35 cellular contexts compared by ENCODE assay signal in genomic region chr17:41024702-41025101, GRCh38. TPM values are rescaled to one million over a fixed set of nuclear protein-coding genes. Genes with fewer than 3 reads are reported as not detected.
"Had no signal": no experiment of that assay in that cellular context is flagged by ENCODE, and none has a peak within 500 bp of the region (broad histone marks: within the 10 kb centered on the region; RNA-seq: fewer than 3 reads in every experiment).

No MANE protein-coding gene starts in this region.

- DNase-seq: activated CD8-positive, alpha-beta memory T cell treated with anti-CD3 and anti-CD28 coated beads for 24 hours; activated CD8-positive, alpha-beta memory T cell treated with anti-CD3 and anti-CD28 coated beads, Interleukin-2, amount 50 U/mL, for 4 hours; activated naive CD4-positive, alpha-beta T cell; activated T-cell treated with anti-CD3 and anti-CD28 coated beads, Interleukin-2, amount 50 U/mL, for 4 hours; adrenal gland; colonic mucosa; esophagus squamous epithelium; foreskin keratinocyte; immature natural killer cell; naive thymus-derived CD8-positive, alpha-beta T cell; retina; sigmoid colon; spleen; stimulated activated CD4-positive, alpha-beta T cell treated with anti-CD3 and anti-CD28 coated beads, Interleukin-4, amount 100 ng/mL, for 1 hour; stimulated activated naive CD4-positive, alpha-beta T cell; T-helper 9 cell; upper lobe of left lung had no signal

- H2AFZ ChIP-seq: hepatocyte, neural progenitor cell had no signal

- H3K9me3 ChIP-seq: adrenal gland, breast epithelium, colonic mucosa, esophagus squamous epithelium, sigmoid colon, upper lobe of left lung had no signal

- H3K27ac ChIP-seq: adrenal gland, breast epithelium, colonic mucosa, esophagus squamous epithelium, foreskin keratinocyte, hepatocyte, neural progenitor cell, sigmoid colon, spleen, upper lobe of left lung had no signal

- H3K36me3 ChIP-seq: adrenal gland, breast epithelium, colonic mucosa, esophagus squamous epithelium, neural progenitor cell, sigmoid colon, spleen, upper lobe of left lung had no signal

- H3K4me3 ChIP-seq: adrenal gland, breast epithelium, colonic mucosa, esophagus squamous epithelium, hepatocyte, lung, neural progenitor cell, sigmoid colon, spleen, upper lobe of left lung had no signal

- ATAC-seq: activated T-cell treated with anti-CD3 and anti-CD28 coated beads, Interleukin-2, amount 50 U/mL, for 4 hours; foreskin keratinocyte; left lobe of liver; naive thymus-derived CD8-positive, alpha-beta T cell; WTC11 had no signal

- H3K27me3 ChIP-seq: adrenal gland, breast epithelium, colonic mucosa, foreskin keratinocyte, hepatocyte, neural progenitor cell, upper lobe of left lung had no signal

- H3K4me1 Mint-ChIP-seq: central memory CD8-positive, alpha-beta T cell; immature natural killer cell; mesothelial cell of epicardium; neural progenitor cell; WTC11 had no signal

- H3K36me3 Mint-ChIP-seq: immature natural killer cell, mesothelial cell of epicardium, neural progenitor cell, WTC11 had no signal

- H3K9ac ChIP-seq: neural progenitor cell had no signal

- H3K79me2 ChIP-seq: hepatocyte had no signal

- H3K4me1 ChIP-seq: adrenal gland, breast epithelium, colonic mucosa, foreskin keratinocyte, neural progenitor cell, sigmoid colon, spleen, upper lobe of left lung had no signal

- H3K27ac Mint-ChIP-seq: activated naive CD8-positive, alpha-beta T cell; activated T-helper 2 cell treated with anti-CD3 and anti-CD28 coated beads, Interferon-gamma antibody, Interleukin-2, Interleukin-4, amounts not matched to agents 10 μg/mL and 5 μg/mL and 100 μg/mL, durations not matched to agents 14 hours and 24 hours and 36 hours; immature natural killer cell; mesothelial cell of epicardium; naive thymus-derived CD8-positive, alpha-beta T cell; neural progenitor cell; progenitor cell of endocrine pancreas; WTC11 had no signal

- H3K4me2 ChIP-seq: hepatocyte, neural progenitor cell had no signal

- H3K4me3 Mint-ChIP-seq: activated naive CD8-positive, alpha-beta T cell; activated T-cell treated with anti-CD3 and anti-CD28 coated beads, Interleukin-2, amount 50 U/mL, for 4 hours; central memory CD8-positive, alpha-beta T cell; immature natural killer cell; mesothelial cell of epicardium; neural progenitor cell; WTC11 had no signal

- H3K9me3 Mint-ChIP-seq: activated T-cell treated with anti-CD3 and anti-CD28 coated beads, Interleukin-2, amount 50 U/mL, for 4 hours; activated T-helper 2 cell treated with anti-CD3 and anti-CD28 coated beads, Interferon-gamma antibody, Interleukin-2, Interleukin-4, amounts not matched to agents 10 μg/mL and 5 μg/mL and 100 μg/mL, durations not matched to agents 14 hours and 24 hours and 36 hours; central memory CD8-positive, alpha-beta T cell; immature natural killer cell; neural progenitor cell had no signal

RNA-seq across cellular contexts. Expression of gene KRTAP1-5, which starts 2.3 kb away (rescaled TPM):
- total RNA-seq: activated T-cell treated with anti-CD3 and anti-CD28 coated beads, Interleukin-2, amount 50 U/mL, for 4 hours; activated T-helper 2 cell treated with anti-CD3 and anti-CD28 coated beads, Interferon-gamma antibody, Interleukin-2, Interleukin-4, amounts not matched to agents 10 μg/mL and 5 μg/mL and 100 μg/mL, durations not matched to agents 14 hours and 24 hours and 36 hours; adrenal gland; astrocyte; breast epithelium; colonic mucosa; esophagus squamous epithelium; foreskin keratinocyte; hepatocyte; kidney epithelial cell; left lobe of liver; lung; mesothelial cell of epicardium; naive thymus-derived CD8-positive, alpha-beta T cell; osteocyte; progenitor cell of endocrine pancreas; sigmoid colon; spleen; subcutaneous adipose tissue; T-helper 1 cell treated with Interleukin-12 subunit alpha and Interleukin-12 subunit beta and Interleukin-4 antibody, amounts not matched to agents 30 ng/mL and 1 ng/mL, for 36 hours; upper lobe of left lung; WTC11 had no signal
- polyA plus RNA-seq: adrenal gland; foreskin keratinocyte; hepatocyte; immature natural killer cell; lung; naive thymus-derived CD8-positive, alpha-beta T cell; sigmoid colon; spleen had no signal

RNA-seq across cellular contexts. Expression of gene KRTAP1-4, which starts 5.3 kb away (rescaled TPM):
- total RNA-seq: activated T-cell treated with anti-CD3 and anti-CD28 coated beads, Interleukin-2, amount 50 U/mL, for 4 hours; activated T-helper 2 cell treated with anti-CD3 and anti-CD28 coated beads, Interferon-gamma antibody, Interleukin-2, Interleukin-4, amounts not matched to agents 10 μg/mL and 5 μg/mL and 100 μg/mL, durations not matched to agents 14 hours and 24 hours and 36 hours; adrenal gland; astrocyte; breast epithelium; colonic mucosa; esophagus squamous epithelium; foreskin keratinocyte; glomerular endothelial cell; hepatocyte; kidney epithelial cell; left lobe of liver; lung; mesothelial cell of epicardium; naive thymus-derived CD8-positive, alpha-beta T cell; osteocyte; progenitor cell of endocrine pancreas; sigmoid colon; spleen; subcutaneous adipose tissue; T-helper 1 cell treated with Interleukin-12 subunit alpha and Interleukin-12 subunit beta and Interleukin-4 antibody, amounts not matched to agents 30 ng/mL and 1 ng/mL, for 36 hours; upper lobe of left lung; WTC11 had no signal
- polyA plus RNA-seq: adrenal gland; foreskin keratinocyte; hepatocyte; immature natural killer cell; lung; naive thymus-derived CD8-positive, alpha-beta T cell; sigmoid colon; spleen; thymus had no signal

RNA-seq across cellular contexts. Expression of gene KRTAP1-3, which starts 10.0 kb away (rescaled TPM):
- total RNA-seq: activated T-cell treated with anti-CD3 and anti-CD28 coated beads, Interleukin-2, amount 50 U/mL, for 4 hours; activated T-helper 2 cell treated with anti-CD3 and anti-CD28 coated beads, Interferon-gamma antibody, Interleukin-2, Interleukin-4, amounts not matched to agents 10 μg/mL and 5 μg/mL and 100 μg/mL, durations not matched to agents 14 hours and 24 hours and 36 hours; adrenal gland; astrocyte; breast epithelium; colonic mucosa; esophagus squamous epithelium; foreskin keratinocyte; glomerular endothelial cell; hepatocyte; kidney epithelial cell; left lobe of liver; lung; mesothelial cell of epicardium; naive thymus-derived CD8-positive, alpha-beta T cell; osteocyte; progenitor cell of endocrine pancreas; sigmoid colon; spleen; subcutaneous adipose tissue; T-helper 1 cell treated with Interleukin-12 subunit alpha and Interleukin-12 subunit beta and Interleukin-4 antibody, amounts not matched to agents 30 ng/mL and 1 ng/mL, for 36 hours; upper lobe of left lung; WTC11 had no signal
- polyA plus RNA-seq: adrenal gland; foreskin keratinocyte; hepatocyte; immature natural killer cell; lung; naive thymus-derived CD8-positive, alpha-beta T cell; sigmoid colon; spleen; thymus had no signal

RNA-seq across cellular contexts. Expression of gene KRTAP3-1, which starts 15.8 kb away (rescaled TPM):
- total RNA-seq: activated T-cell treated with anti-CD3 and anti-CD28 coated beads, Interleukin-2, amount 50 U/mL, for 4 hours; activated T-helper 2 cell treated with anti-CD3 and anti-CD28 coated beads, Interferon-gamma antibody, Interleukin-2, Interleukin-4, amounts not matched to agents 10 μg/mL and 5 μg/mL and 100 μg/mL, durations not matched to agents 14 hours and 24 hours and 36 hours; adrenal gland; astrocyte; breast epithelium; colonic mucosa; esophagus squamous epithelium; foreskin keratinocyte; glomerular endothelial cell; hepatocyte; kidney epithelial cell; left lobe of liver; lung; naive thymus-derived CD8-positive, alpha-beta T cell; osteocyte; progenitor cell of endocrine pancreas; sigmoid colon; spleen; subcutaneous adipose tissue; T-helper 1 cell treated with Interleukin-12 subunit alpha and Interleukin-12 subunit beta and Interleukin-4 antibody, amounts not matched to agents 30 ng/mL and 1 ng/mL, for 36 hours; upper lobe of left lung; WTC11 had no signal
- polyA plus RNA-seq: adrenal gland; foreskin keratinocyte; immature natural killer cell; lung; naive thymus-derived CD8-positive, alpha-beta T cell; sigmoid colon; spleen had no signal

RNA-seq across cellular contexts. Expression of gene KRTAP1-1, which starts 16.5 kb away (rescaled TPM):
- total RNA-seq: activated T-cell treated with anti-CD3 and anti-CD28 coated beads, Interleukin-2, amount 50 U/mL, for 4 hours; activated T-helper 2 cell treated with anti-CD3 and anti-CD28 coated beads, Interferon-gamma antibody, Interleukin-2, Interleukin-4, amounts not matched to agents 10 μg/mL and 5 μg/mL and 100 μg/mL, durations not matched to agents 14 hours and 24 hours and 36 hours; adrenal gland; astrocyte; breast epithelium; colonic mucosa; esophagus squamous epithelium; foreskin keratinocyte; glomerular endothelial cell; hepatocyte; kidney epithelial cell; left lobe of liver; lung; mesothelial cell of epicardium; naive thymus-derived CD8-positive, alpha-beta T cell; osteocyte; progenitor cell of endocrine pancreas; sigmoid colon; spleen; subcutaneous adipose tissue; T-helper 1 cell treated with Interleukin-12 subunit alpha and Interleukin-12 subunit beta and Interleukin-4 antibody, amounts not matched to agents 30 ng/mL and 1 ng/mL, for 36 hours; upper lobe of left lung; WTC11 had no signal
- polyA plus RNA-seq: adrenal gland; foreskin keratinocyte; hepatocyte; immature natural killer cell; lung; naive thymus-derived CD8-positive, alpha-beta T cell; sigmoid colon; spleen had no signal
